In genomic region chr4:102823897-102824296, GRCh38 we compare ENCODE assay signal across 1 cellular context.
TF ChIP-seq lines count a peak whose summit lies in the region.

No MANE protein-coding gene starts in this region.

TF ChIP-seq in GM12878, 131 proteins besides CTCF, POLR2A, EP300 and RAD21:
- TF ChIP-seq POLR2AphosphoS5 (IDR thresholded peaks at IDR 0.05; ENCODE audit: low read length) (0 out of 2 replicates have a peak, but pooled peaks have one; percentile 29), DPF2 (IDR thresholded peaks at IDR 0.05) (no peak)
